Comparison of ENCODE assay signal across 11 cellular contexts in genomic region chr2:218357194-218358177, GRCh38. TPM values are rescaled to one million over a fixed set of nuclear protein-coding genes. Genes with fewer than 3 reads are reported as not detected.
DNase-seq lines count a peak whose midpoint lies in the region; ATAC-seq and TF ChIP-seq lines count a peak whose summit lies in the region.
"Had no signal": no experiment of that assay in that cellular context is flagged by ENCODE, and none has a peak within 500 bp of the region (broad histone marks: within the 10 kb centered on the region; RNA-seq: fewer than 3 reads in every experiment).

No MANE protein-coding gene starts in this region.

- no peak overlapping the region for H3K27ac ChIP-seq in HEK293 (ENCODE audit: extremely low read depth, low read depth, low read length)
- H3K27ac ChIP-seq in WERI-Rb-1: peak overlapping the region; percentile 24; the same call in 1 of the 2 replicates
- peak overlapping the region; percentile 33 for H3K27ac ChIP-seq in lower lobe of right lung
- H3K27ac ChIP-seq: VCaP had no signal

- H3K9me3 ChIP-seq in HEK293 (ENCODE audit: control insufficient read depth, insufficient read depth, low read depth, low read length) (no peaks in the 10 kb centered on the region), WERI-Rb-1 (ENCODE audit: severe bottlenecking) (no peaks in the 10 kb centered on the region), lower lobe of right lung (no peaks in the 10 kb centered on the region)

- no peak overlapping the region for H3K4me3 ChIP-seq in HEK293 (ENCODE audit: low read depth, low read length)
- no peak overlapping the region for H3K4me3 ChIP-seq in WERI-Rb-1 (ENCODE audit: low read depth, low read length)
- peak overlapping the region; percentile 14 for H3K4me3 ChIP-seq in lower lobe of right lung

- intact Hi-C loops in lower lobe of right lung (cut with DNase I): no loop called here
- intact Hi-C loops in sciatic nerve (cut with DNase I): no loop called here

- POLR2A ChIA-PET in HEK293 (lab: Yijun Ruan, JAX): interaction anchor here (0.6 kb wide), 1 partner anchor 293 kb away, joined by 3 read pairs; no protein-coding TSS in a partner anchor

- CTCF ChIA-PET in HEK293 (lab: Yijun Ruan, JAX): interaction anchor here (0.5 to 2.3 kb wide), 16 partner anchors 10 to 373 kb away, joined by 3 to 12 read pairs (median 3); no protein-coding TSS in a partner anchor

- H3K27me3 ChIP-seq in WERI-Rb-1 (ENCODE audit: insufficient read depth, low read depth, severe bottlenecking) (no peaks in the 10 kb centered on the region), lower lobe of right lung (ENCODE audit: low read depth) (no peaks in the 10 kb centered on the region)

- ATAC-seq in lower lobe of right lung (peak; percentile 6 to 13), sciatic nerve (peak; percentile 8), HG03280 (IDR thresholded peaks at IDR 0.05; ENCODE audit: unreplicated experiment) (no peak)

- H3K4me1 ChIP-seq in HEK293 (ENCODE audit: control insufficient read depth, insufficient read depth, low read length) (no peaks in the 10 kb centered on the region), lower lobe of right lung (peaks cover 22% of the 10 kb centered on the region)

- DNase-seq in WERI-Rb-1 (no peak), lower lobe of right lung (no peak), sciatic nerve (ENCODE audit: low spot score) (no peak), OCI-M1 (lab: John Stamatoyannopoulos, UW) (no peak), T-helper 9 cell (no peak)

- no peak for TF ChIP-seq CTCF in HEK293 (tag by site-specific recombination; IDR thresholded peaks at IDR 0.05)
- no peak for TF ChIP-seq CTCF in WERI-Rb-1 (IDR thresholded peaks at IDR 0.05; ENCODE audit: low read depth, low read length)
- TF ChIP-seq CTCF in lower lobe of right lung (IDR thresholded peaks at IDR 0.05): no peak

- H3K36me3 ChIP-seq in HEK293 (ENCODE audit: control insufficient read depth in 2 of 2, insufficient read depth in 1 of 2, low read length in 2 of 2) (no peaks in the 10 kb centered on the region), WERI-Rb-1 (no peaks in the 10 kb centered on the region), lower lobe of right lung (no peaks in the 10 kb centered on the region)

TF ChIP-seq in HEK293, 187 proteins besides CTCF, POLR2A, EP300 and RAD21:
- TF ChIP-seq ZFP37 (tag by site-specific recombination; IDR thresholded peaks at IDR 0.05) (no peak), REST (tag by site-specific recombination; IDR thresholded peaks at IDR 0.05) (0 out of 2 replicates have a peak, but pooled peaks have one; percentile 34), GLIS1 (tag by site-specific recombination; IDR thresholded peaks at IDR 0.05) (peak; percentile 38; the same call in 1 of the 2 replicates), ZSCAN5A (tag by site-specific recombination; IDR thresholded peaks at IDR 0.05) (no peak), ZNF596 (tag by site-specific recombination; IDR thresholded peaks at IDR 0.05) (peak; percentile 62; the same call in 1 of the 2 replicates)

RNA-seq across cellular contexts. Expression of gene CATIP, which starts 0.8 kb away (rescaled TPM):
- 5.6 TPM for total RNA-seq in lower lobe of right lung
- not detected for total RNA-seq in sciatic nerve
- total RNA-seq: activated naive CD8-positive, alpha-beta T cell treated with anti-CD3 and anti-CD28 coated beads, Interleukin-2, amount 10 ng/mL, durations not matched to agents 7 days and 5 days; CD8-positive, alpha-beta memory T cell; skeletal muscle tissue had no signal

RNA-seq across cellular contexts. Expression of gene SLC11A1, which starts 24.6 kb away (rescaled TPM):
- total RNA-seq in lower lobe of right lung (419 TPM), sciatic nerve (36.6 TPM)

RNA-seq across cellular contexts. Expression of gene CTDSP1, which starts 42.2 kb away (rescaled TPM):
- total RNA-seq in lower lobe of right lung (168 TPM), sciatic nerve (148 TPM)

Comparison
In these comparisons a context has a peak if more than half of its experiments do, and no peak if none do; other contexts are left out.
1. RNA of gene SLC11A1, which starts 24.6 kb away (total RNA-seq): 419 TPM in lower lobe of right lung (single experiment); 36.6 TPM in sciatic nerve (single experiment); every median in the first group is over 10 times any median in the second.